8 cellular contexts compared by ENCODE assay signal in the genomic region with DNA sequence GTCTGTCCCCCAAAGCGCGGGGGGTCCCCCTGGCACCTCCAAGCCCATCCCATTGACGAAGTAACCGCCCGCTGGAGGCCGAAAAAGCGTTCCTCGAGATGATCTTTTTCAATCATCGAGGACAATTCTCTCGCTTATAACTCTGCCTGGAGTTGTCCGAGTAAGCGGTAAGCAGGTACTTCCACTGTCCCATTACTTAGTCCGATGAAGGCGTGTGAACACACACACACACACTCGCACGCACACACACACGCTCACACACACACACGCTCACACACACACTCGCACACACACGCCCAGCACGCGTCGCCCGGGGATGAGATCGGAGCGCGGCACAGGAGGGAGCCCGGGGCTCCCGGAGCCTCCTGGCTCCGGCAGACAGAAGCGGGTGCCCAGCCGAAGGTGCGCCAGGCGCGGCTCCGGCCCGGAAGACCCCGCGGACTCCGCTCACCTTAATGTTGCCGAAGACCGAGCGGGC. TPM values are rescaled to one million over a fixed set of nuclear protein-coding genes. Genes with fewer than 3 reads are reported as not detected.
A peak's percentile ranks its signal among the peaks of the same experiment; 100 is the strongest.
DNase-seq lines count a peak whose midpoint lies in the region; ATAC-seq and TF ChIP-seq lines count a peak whose summit lies in the region.

No MANE protein-coding gene starts in this region.

- no peak overlapping the region for H3K9ac ChIP-seq in PC-3 (ENCODE audit: low read length)

- H3F3A ChIP-seq in PC-3 (ENCODE audit: low read length, unreplicated experiment): no peaks in the 10 kb centered on the region

- no peaks in the 10 kb centered on the region for H3K36me3 ChIP-seq in PC-3 (ENCODE audit: low read depth, low read length)

- no peaks in the 10 kb centered on the region for H3K9me2 ChIP-seq in PC-3 (replicated peaks; ENCODE audit: low read length)

- intact Hi-C loops in PC-3 (cut with micrococcal nuclease): no loop called here

- ATAC-seq in PC-3 (peak; percentile 15; the same call in 1 of the 2 replicates), omental fat pad (ENCODE audit: low FRiP score) (peak; percentile 49), HG03045 (IDR thresholded peaks at IDR 0.05; ENCODE audit: unreplicated experiment) (no peak)
- no peak for ATAC-seq in activated CD4-positive, CD25-positive, alpha-beta regulatory T cell treated with anti-CD3 and anti-CD28 coated beads, Interleukin-2, amount 50 U/mL, for 24 hours

- POLR2A ChIA-PET in PC-3 (lab: Charles Lee; ENCODE audit: unreplicated experiment): no interaction called here

- H3K79me2 ChIP-seq in PC-3 (ENCODE audit: low read length): no peaks in the 10 kb centered on the region

- peak overlapping the region; percentile 55; the same call in 1 of the 2 replicates for H2AFZ ChIP-seq in PC-3 (ENCODE audit: low read length)

- BruUV-seq in PC-3 (replicated peaks; lab: Mats Ljungman, UMichigan): no TSS peak

- TF ChIP-seq CTCF in PC-3 (conservative IDR thresholded peaks at IDR 0.05; ENCODE audit: low read depth, low read length) (no peak), fibroblast of pulmonary artery (IDR thresholded peaks at IDR 0.05; ENCODE audit: low read length, missing control alignments) (no peak), omental fat pad (IDR thresholded peaks at IDR 0.05) (no peak)

- H3K27ac ChIP-seq in PC-3 (ENCODE audit: low read length): no peak overlapping the region

- no peaks in the 10 kb centered on the region for H3K9me3 ChIP-seq in PC-3 (ENCODE audit: low read length)

- peak overlapping the region; percentile 71 for H3K4me2 ChIP-seq in PC-3 (ENCODE audit: low read length)

- H3K4me3 ChIP-seq in PC-3 (ENCODE audit: low read length) (peak overlapping the region; percentile 60), fibroblast of pulmonary artery (replicated peaks; ENCODE audit: low read depth, low read length) (peak overlapping the region; percentile 67)

- DNase-seq in EL (peak; percentile 13), PC-3 (no peak), fibroblast of pulmonary artery (ENCODE audit: low read depth) (peak; percentile 43), omental fat pad (ENCODE audit: low spot score) (no peak), NCI-H2196 (lab: John Stamatoyannopoulos, UW; ENCODE audit: unreplicated experiment) (no peak)
- DNase-seq in central memory CD4-positive, alpha-beta T cell: no peak

- no peaks in the 10 kb centered on the region for H4K20me1 ChIP-seq in PC-3 (ENCODE audit: low read length)

- no peaks in the 10 kb centered on the region for H3K4me1 ChIP-seq in PC-3 (ENCODE audit: insufficient read depth, low read length)

- CTCF ChIA-PET in PC-3 (lab: Charles Lee): no interaction called here

- peaks cover 7% of the 10 kb centered on the region; the same call in 1 of the 2 replicates for H3K27me3 ChIP-seq in PC-3 (ENCODE audit: low read length)

RNA-seq across cellular contexts. Expression of gene SLCO2A1, which starts 0.4 kb away (rescaled TPM):
- not detected in 2 replicates for total RNA-seq in PC-3 (2014; rRNA removed)
- 10 to 100 TPM in 3 of 4 donors, 1 to 10 TPM in 1; 6.1 to 54.2 (median 33.1) TPM for total RNA-seq in omental fat pad

Comparison
In these comparisons a context has a peak if more than half of its experiments do, and no peak if none do; other contexts are left out.
1. DNase-seq: peak in EL (single experiment) and fibroblast of pulmonary artery (single experiment); none in PC-3 (single experiment), omental fat pad (single experiment), central memory CD4-positive, alpha-beta T cell (single experiment) and NCI-H2196 (single experiment).
2. ATAC-seq: peak in PC-3 (single experiment) and omental fat pad (single experiment); none in HG03045 (single experiment) and activated CD4-positive, CD25-positive, alpha-beta regulatory T cell treated with anti-CD3 and anti-CD28 coated beads, Interleukin-2, amount 50 U/mL, for 24 hours (0 of 2).